In genomic region chr7:43723002-43723331, GRCh38 we compare ENCODE assay signal across 18 cellular contexts. TPM values are rescaled to one million over a fixed set of nuclear protein-coding genes. Genes with fewer than 3 reads are reported as not detected.
A peak's percentile ranks its signal among the peaks of the same experiment; 100 is the strongest.
DNase-seq lines count a peak whose midpoint lies in the region; ATAC-seq and TF ChIP-seq lines count a peak whose summit lies in the region.
"Had no signal": no experiment of that assay in that cellular context is flagged by ENCODE, and none has a peak within 500 bp of the region (broad histone marks: within the 10 kb centered on the region; RNA-seq: fewer than 3 reads in every experiment).

No MANE protein-coding gene starts in this region.

- peaks cover 6% of the 10 kb centered on the region; the same call in 1 of the 2 replicates for H3K36me3 ChIP-seq in iPS-20b (ENCODE audit: insufficient read depth, low read depth, low read length)
- H3K36me3 ChIP-seq in gastrocnemius medialis = no peaks in the 10 kb centered on the region
- H3K36me3 ChIP-seq: HAP-1 had no signal

- no peak for TF ChIP-seq CTCF in gastrocnemius medialis (IDR thresholded peaks at IDR 0.05 in 4 of 5, conservative IDR thresholded peaks at IDR 0.05 in 1 of 5)

- in situ Hi-C loops in gastrocnemius medialis (cut with MboI; ENCODE audit: low sequenced_read_pairs in 4 of 4) = loop anchor here in 3 of 4 donors (25.0 kb wide), 2 partner anchors 114 to 786 kb away; partner anchors contain the start of genes MRPL32 (in 2 of the 3) and PSMA2 (in 2 of the 3)

- no peaks in the 10 kb centered on the region for H3K9me3 ChIP-seq in iPS-20b (ENCODE audit: insufficient read depth, low read depth, low read length)
- H3K9me3 ChIP-seq in gastrocnemius medialis = no peaks in the 10 kb centered on the region
- H3K9me3 ChIP-seq: BLaER1, Caco-2 had no signal

- DNase-seq in NCI-H82 (lab: John Stamatoyannopoulos, UW) (peak; percentile 23), NCI-H82 treated with DMSO at 0.1 percent for 48 hours (lab: John Stamatoyannopoulos, UW; ENCODE audit: unreplicated experiment) (no peak), gastrocnemius medialis (no peak), hippocampal formation (lab: John Stamatoyannopoulos, UW) (no peak), NCI-H748 (lab: John Stamatoyannopoulos, UW; ENCODE audit: unreplicated experiment) (no peak)
- DNase-seq: Caco-2; CD4-positive, CD25-positive, alpha-beta regulatory T cell; CD8-positive, alpha-beta T cell; DMS153; DND-41; GOT3; HFFc6 had no signal

- peak; percentile 42 to 83 for ATAC-seq in gastrocnemius medialis
- no peak for ATAC-seq in HG02623 (IDR thresholded peaks at IDR 0.05; ENCODE audit: unreplicated experiment)
- ATAC-seq: CD8-positive, alpha-beta T cell had no signal

- peak overlapping the region; percentile 7; the same call in 1 of the 2 replicates for H3K9ac ChIP-seq in iPS-20b (ENCODE audit: low read depth, low read length)
- H3K9ac ChIP-seq: BLaER1 had no signal

- no peaks in the 10 kb centered on the region for H3K27me3 ChIP-seq in iPS-20b (ENCODE audit: insufficient read depth, low read length)
- H3K27me3 ChIP-seq in gastrocnemius medialis = no peaks in the 10 kb centered on the region
- H3K27me3 ChIP-seq: BLaER1 had no signal

- no peak overlapping the region for H3K4me3 ChIP-seq in iPS-20b (ENCODE audit: low read length)
- H3K4me3 ChIP-seq in gastrocnemius medialis = no peak overlapping the region
- H3K4me3 ChIP-seq: BLaER1, HAP-1 had no signal

- H3K27ac ChIP-seq in iPS-20b (ENCODE audit: low read length) (no peak overlapping the region), gastrocnemius medialis (peak overlapping the region; percentile 33 to 74 (median 63))
- H3K27ac ChIP-seq: 22Rv1, BLaER1, C4-2B had no signal

- intact Hi-C loops in gastrocnemius medialis (cut with DNase I; ENCODE audit: low total_unique reads) = loop anchor here (5.0 to 10.0 kb wide), 2 partner anchors 114 to 788 kb away; partner anchors contain the start of genes MRPL32 and PSMA2

- no peaks in the 10 kb centered on the region for H3K4me1 ChIP-seq in iPS-20b (ENCODE audit: insufficient read depth, low read length)
- peaks cover 49 to 55% of the 10 kb centered on the region in 2 donors for H3K4me1 ChIP-seq in gastrocnemius medialis

- TF ChIP-seq POLR2A in gastrocnemius medialis (IDR thresholded peaks at IDR 0.05) = no peak

RNA-seq across cellular contexts. Expression of gene COA1, which starts 6.4 kb away (rescaled TPM):
- 10 to 100 TPM; 34.9 to 55.2 (median 49.3) TPM for total RNA-seq in gastrocnemius medialis

RNA-seq across cellular contexts. Expression of gene BLVRA, which starts 35.5 kb away (rescaled TPM):
- 10 to 100 TPM; 26.7 to 45.9 (median 29.3) TPM for total RNA-seq in gastrocnemius medialis
